ENCODE assay signal across 16 cellular contexts in genomic region chr4:184420402-184420801, GRCh38. TPM values are rescaled to one million over a fixed set of nuclear protein-coding genes. Genes with fewer than 3 reads are reported as not detected.
A peak's percentile ranks its signal among the peaks of the same experiment; 100 is the strongest.
DNase-seq lines count a peak whose midpoint lies in the region; ATAC-seq and TF ChIP-seq lines count a peak whose summit lies in the region.
"Had no signal": no experiment of that assay in that cellular context is flagged by ENCODE, and none has a peak within 500 bp of the region (broad histone marks: within the 10 kb centered on the region; RNA-seq: fewer than 3 reads in every experiment).

No MANE protein-coding gene starts in this region.

- peak overlapping the region; percentile 94 to 98 (median 96) for H3K27ac Mint-ChIP-seq in CD4-positive, alpha-beta memory T cell
- H3K27ac Mint-ChIP-seq in T-helper 1 cell treated with Interleukin-12 subunit alpha and Interleukin-12 subunit beta and Interleukin-4 antibody, amounts not matched to agents 30 μg/mL and 1 μg/mL, for 36 hours: peak overlapping the region; percentile 94

- WGBS in right cardiac atrium: 91% methylated on average over 5 of the region's 5 CpGs

- peaks cover 0 to 3% of the 10 kb centered on the region in 2 donors for H3K9me3 ChIP-seq in CD4-positive, alpha-beta memory T cell (ENCODE audit: control insufficient read depth in 1 of 2, low read length in 2 of 2)
- H3K9me3 ChIP-seq in left lung (peaks cover 0 to 2% of the 10 kb centered on the region in 2 donors), right cardiac atrium (ENCODE audit: control insufficient read depth, low read length) (no peaks in the 10 kb centered on the region)
- H3K9me3 ChIP-seq: suprapubic skin had no signal

- no peak for TF ChIP-seq CTCF in left lung (IDR thresholded peaks at IDR 0.05)

- peaks cover 66% of the 10 kb centered on the region for H3K4me1 ChIP-seq in CD4-positive, alpha-beta memory T cell (ENCODE audit: insufficient read depth, low read length)
- H3K4me1 ChIP-seq in left lung (peaks cover 10 to 56% of the 10 kb centered on the region in 2 donors), right cardiac atrium (ENCODE audit: control insufficient read depth, insufficient read depth, low read length) (peaks cover 6% of the 10 kb centered on the region)

- DNase-seq in CD4-positive, alpha-beta memory T cell: peak in 2 of 5 donors; percentile 26 to 31
- DNase-seq in left lung: no peak
- no peak for DNase-seq in KG1 (lab: John Stamatoyannopoulos, UW)
- no peak for DNase-seq in NOMO-1 treated with DMSO at 0.1 percent for 48 hours (lab: John Stamatoyannopoulos, UW; ENCODE audit: unreplicated experiment)
- DNase-seq in right cardiac atrium: no peak
- DNase-seq: effector CD4-positive, alpha-beta T cell; foreskin fibroblast; H7; NCI-H146; NCI-H526 treated with DMSO at 0.1 percent for 48 hours; SIG-M5 had no signal

- ATAC-seq in left lung: no peak
- no peak for ATAC-seq in HG03520 (IDR thresholded peaks at IDR 0.05; ENCODE audit: unreplicated experiment)
- ATAC-seq in right cardiac atrium: no peak
- ATAC-seq: activated CD4-positive, CD25-positive, alpha-beta regulatory T cell treated with anti-CD3 and anti-CD28 coated beads, Interleukin-2, amount 50 U/mL, for 24 hours had no signal

- in situ Hi-C loops in GM18951 (cut with MboI; ENCODE audit: low sequenced_read_pairs, unreplicated experiment): no loop called here

- peak overlapping the region in 1 of 2 donors; percentile 25 for H3K4me3 ChIP-seq in CD4-positive, alpha-beta memory T cell (ENCODE audit: low read length in 2 of 2)
- H3K4me3 ChIP-seq in left lung (no peak overlapping the region), right cardiac atrium (ENCODE audit: low read length) (no peak overlapping the region)
- H3K4me3 ChIP-seq: suprapubic skin had no signal

- peak overlapping the region; percentile 66 for H3K27ac ChIP-seq in CD4-positive, alpha-beta memory T cell (ENCODE audit: low read depth, low read length)
- H3K27ac ChIP-seq in left lung (peak overlapping the region; percentile 8 to 13), right cardiac atrium (ENCODE audit: low read length) (no peak overlapping the region)
- H3K27ac ChIP-seq: suprapubic skin had no signal

- H3K27me3 Mint-ChIP-seq in CD4-positive, alpha-beta memory T cell: no peaks in the 10 kb centered on the region
- no peaks in the 10 kb centered on the region for H3K27me3 Mint-ChIP-seq in T-helper 1 cell treated with Interleukin-12 subunit alpha and Interleukin-12 subunit beta and Interleukin-4 antibody, amounts not matched to agents 30 μg/mL and 1 μg/mL, for 36 hours (ENCODE audit: low read depth)

- intact Hi-C loops in CD4-positive, alpha-beta memory T cell (cut with micrococcal nuclease): loop anchor here (2.0 kb wide), 1 partner anchor 32 kb away; no protein-coding TSS in a partner anchor
- intact Hi-C loops in left lung (cut with DNase I): no loop called here
- intact Hi-C loops in right cardiac atrium (cut with DNase I): no loop called here

- H3K4me1 Mint-ChIP-seq in CD4-positive, alpha-beta memory T cell: peaks cover 51 to 81% (median 70%) of the 10 kb centered on the region in 4 donors
- H3K4me1 Mint-ChIP-seq in T-helper 1 cell treated with Interleukin-12 subunit alpha and Interleukin-12 subunit beta and Interleukin-4 antibody, amounts not matched to agents 30 μg/mL and 1 μg/mL, for 36 hours (ENCODE audit: low read depth): peaks cover 74% of the 10 kb centered on the region

- TF ChIP-seq POLR2A in GM18951 (IDR thresholded peaks at IDR 0.05; ENCODE audit: extremely low read depth, insufficient read depth, insufficient read length): peak; percentile 6

- H3K36me3 ChIP-seq in CD4-positive, alpha-beta memory T cell (ENCODE audit: insufficient read depth, low read length): peaks cover 10% of the 10 kb centered on the region
- peaks cover 0 to 48% of the 10 kb centered on the region in 2 donors for H3K36me3 ChIP-seq in left lung

- peak overlapping the region; percentile 67 to 85 (median 78) for H3K4me3 Mint-ChIP-seq in CD4-positive, alpha-beta memory T cell
- H3K4me3 Mint-ChIP-seq in T-helper 1 cell treated with Interleukin-12 subunit alpha and Interleukin-12 subunit beta and Interleukin-4 antibody, amounts not matched to agents 30 μg/mL and 1 μg/mL, for 36 hours: peak overlapping the region; percentile 69

- CTCF ChIA-PET in CD4-positive, alpha-beta memory T cell (lab: Charles Lee; ENCODE audit: partially characterized antibody): interaction anchor here (0.8 to 2.1 kb wide), 6 partner anchors 10 to 156 kb away, joined by 3 to 8 read pairs (median 4); no protein-coding TSS in a partner anchor

- peaks cover 39 to 71% of the 10 kb centered on the region in 2 donors for H3K36me3 Mint-ChIP-seq in CD4-positive, alpha-beta memory T cell
- peaks cover 69% of the 10 kb centered on the region for H3K36me3 Mint-ChIP-seq in T-helper 1 cell treated with Interleukin-12 subunit alpha and Interleukin-12 subunit beta and Interleukin-4 antibody, amounts not matched to agents 30 μg/mL and 1 μg/mL, for 36 hours (ENCODE audit: low read depth)

- no peaks in the 10 kb centered on the region for H3K27me3 ChIP-seq in CD4-positive, alpha-beta memory T cell (ENCODE audit: insufficient read depth, low read length)
- no peaks in the 10 kb centered on the region for H3K27me3 ChIP-seq in left lung
- no peaks in the 10 kb centered on the region for H3K27me3 ChIP-seq in right cardiac atrium (ENCODE audit: control insufficient read depth, insufficient read depth)
- H3K27me3 ChIP-seq: suprapubic skin had no signal

- peaks cover 0 to 6% (median 1%) of the 10 kb centered on the region in 8 donors for H3K9me3 Mint-ChIP-seq in CD4-positive, alpha-beta memory T cell
- peaks cover 11% of the 10 kb centered on the region for H3K9me3 Mint-ChIP-seq in T-helper 1 cell treated with Interleukin-12 subunit alpha and Interleukin-12 subunit beta and Interleukin-4 antibody, amounts not matched to agents 30 μg/mL and 1 μg/mL, for 36 hours

- POLR2A ChIA-PET in CD4-positive, alpha-beta memory T cell (lab: Charles Lee; ENCODE audit: partially characterized antibody): interaction anchor here (0.6 to 4.5 kb wide), 9 partner anchors 8 to 229 kb away, joined by 3 to 23 read pairs (median 5); partner anchors contain the start of genes CASP3, IRF2 and PRIMPOL

RNA-seq across cellular contexts. Expression of gene IRF2, which starts 53.9 kb away (rescaled TPM):
- 10 to 100 TPM; 66.7 to 70.4 TPM for total RNA-seq in CD4-positive, alpha-beta memory T cell
- polyA plus RNA-seq in CD4-positive, alpha-beta memory T cell: 10 to 100 TPM; 72.6 to 87.2 TPM
- total RNA-seq in left lung (10 to 100 TPM; 32.8 to 50.2 TPM), right cardiac atrium (10 to 100 TPM; 19.6 to 39.3 (median 28.4) TPM)
- polyA plus RNA-seq in right cardiac atrium: 16.8 TPM
